In genomic region chr19:12156254-12157058, GRCh38 we compare ENCODE assay signal across 8 cellular contexts. TPM values are rescaled to one million over a fixed set of nuclear protein-coding genes. Genes with fewer than 3 reads are reported as not detected.
DNase-seq lines count a peak whose midpoint lies in the region; ATAC-seq and TF ChIP-seq lines count a peak whose summit lies in the region.

ZNF625 (minus strand) TSS chr19:12156734; CDS start chr19:12156558, 176 bp downstream.

- peak within 1 kb of the TSS; percentile 83 for H3K4me3 Mint-ChIP-seq in central memory CD8-positive, alpha-beta T cell

- ATAC-seq in GM19455 (IDR thresholded peaks at IDR 0.05; ENCODE audit: unreplicated experiment) (peak; percentile 70), sciatic nerve (peak; percentile 97), HG03565 (IDR thresholded peaks at IDR 0.05; ENCODE audit: unreplicated experiment) (no peak)
- ATAC-seq in central memory CD8-positive, alpha-beta T cell (replicated peaks; ENCODE audit: extremely low read depth, poor library complexity, severe bottlenecking), result peak; percentile 36

- peaks cover 28% of the 10 kb centered on the region for H3K4me1 ChIP-seq in Loucy (ENCODE audit: insufficient read depth, low read length, poor library complexity, severe bottlenecking)

- peak within 1 kb of the TSS; percentile 99 for H2AFZ ChIP-seq in Loucy (ENCODE audit: low read length)

- H3K27me3 Mint-ChIP-seq in central memory CD8-positive, alpha-beta T cell, result peaks cover 22% of the 10 kb centered on the region

- TF ChIP-seq CTCF in Loucy (conservative IDR thresholded peaks at IDR 0.05; ENCODE audit: low read length), result no peak

- in situ Hi-C loops in SK-MEL-5 (cut with HindIII; ENCODE audit: low pct_unique_long_range_greater_than_20kb, low sequenced_read_pairs), result no loop called here

- H3K27me3 ChIP-seq in Loucy (ENCODE audit: insufficient read depth, low read length, poor library complexity, severe bottlenecking), result no peaks in the 10 kb centered on the region

- no peaks in the 10 kb centered on the region for H3K36me3 Mint-ChIP-seq in central memory CD8-positive, alpha-beta T cell (ENCODE audit: insufficient read depth)

- H3K9me3 Mint-ChIP-seq in central memory CD8-positive, alpha-beta T cell, result no peaks in the 10 kb centered on the region

- DNase-seq in COLO668 (lab: John Stamatoyannopoulos, UW; ENCODE audit: unreplicated experiment) (peak; percentile 92), SK-MEL-5 (ENCODE audit: low read depth, low spot score) (peak; percentile 61), iPS-NIHi7 (ENCODE audit: extremely low spot score) (peak; percentile 95), sciatic nerve (ENCODE audit: low spot score) (peak; percentile 88)
- no peak for DNase-seq in central memory CD8-positive, alpha-beta T cell (ENCODE audit: low spot score in 2 of 2)

- no peaks in the 10 kb centered on the region for H3K9me3 ChIP-seq in Loucy (ENCODE audit: insufficient read depth, low read depth, low read length)

- peaks cover 9% of the 10 kb centered on the region for H3K4me1 Mint-ChIP-seq in central memory CD8-positive, alpha-beta T cell

- no peaks in the 10 kb centered on the region for H3K36me3 ChIP-seq in Loucy (ENCODE audit: insufficient read depth, low read length)

- intact Hi-C loops in sciatic nerve (cut with DNase I), result no loop called here

- H3K9ac ChIP-seq in Loucy (ENCODE audit: low read depth, low read length, poor library complexity, severe bottlenecking), result peak within 1 kb of the TSS; percentile 95

- peaks cover 17% of the 10 kb centered on the region for H4K20me1 ChIP-seq in Loucy (ENCODE audit: insufficient read depth, low read length, poor library complexity, severe bottlenecking)

- H3K9me2 ChIP-seq in Loucy (replicated peaks; ENCODE audit: low read depth, low read length), result no peaks in the 10 kb centered on the region

- H3K79me2 ChIP-seq in Loucy (ENCODE audit: insufficient read depth, low read length), result peaks cover 49% of the 10 kb centered on the region

- H3K4me3 ChIP-seq in Loucy (ENCODE audit: low read length, poor library complexity, severe bottlenecking), result peak within 1 kb of the TSS; percentile 93

- peak within 1 kb of the TSS; percentile 92 for H3K4me2 ChIP-seq in Loucy (ENCODE audit: low read depth, low read length, poor library complexity, severe bottlenecking)

- no peaks in the 10 kb centered on the region for H3F3A ChIP-seq in Loucy (ENCODE audit: low read depth)

- H3K27ac Mint-ChIP-seq in central memory CD8-positive, alpha-beta T cell (ENCODE audit: low read depth), result peak within 1 kb of the TSS; percentile 64

RNA-seq across cellular contexts. Expression of gene ZNF625, which starts in this region (rescaled TPM):
- 1.6 and 1.9 TPM in 2 replicates for total RNA-seq in SK-MEL-5 (2014; rRNA removed; shearing (Covaris generic))
- 0.44 and 0.82 TPM in 2 replicates for polyA plus RNA-seq in SK-MEL-5 (2015; cell fraction: cytosol; rRNA removed)
- polyA plus RNA-seq in SK-MEL-5 (2015; cell fraction: nucleus; rRNA removed), result 1.1 and 3.2 TPM in 2 replicates
- total RNA-seq in sciatic nerve, result 7.3 TPM

Comparison
In these comparisons a context has a peak if more than half of its experiments do, and no peak if none do; other contexts are left out.
1. DNase-seq: peak in COLO668 (single experiment), SK-MEL-5 (single experiment), iPS-NIHi7 (single experiment) and sciatic nerve (single experiment); none in central memory CD8-positive, alpha-beta T cell (0 of 2).